ENCODE assay signal across 22 cellular contexts in genomic region chr12:90111646-90112565, GRCh38.
DNase-seq lines count a peak whose midpoint lies in the region; ATAC-seq and TF ChIP-seq lines count a peak whose summit lies in the region.
"Had no signal": no experiment of that assay in that cellular context is flagged by ENCODE, and none has a peak within 500 bp of the region (broad histone marks: within the 10 kb centered on the region; RNA-seq: fewer than 3 reads in every experiment).

No MANE protein-coding gene starts in this region.

- H3K9ac ChIP-seq in mammary epithelial cell (ENCODE audit: insufficient read depth, low read length) (no peak overlapping the region), MM.1S (ENCODE audit: low read length) (no peak overlapping the region)

- H3K79me2 ChIP-seq in mammary epithelial cell (ENCODE audit: insufficient read depth, low read length) (no peaks in the 10 kb centered on the region), MM.1S (ENCODE audit: low read length) (no peaks in the 10 kb centered on the region)

- no peak for TF ChIP-seq POLR2A in breast epithelium (IDR thresholded peaks at IDR 0.05)

- 64% methylated on average over 12 of the region's 12 CpGs for WGBS in mammary epithelial cell (ENCODE audit: low coverage, missing lambda C conversion rate)

- intact Hi-C loops in mammary epithelial cell (cut with micrococcal nuclease), result no loop called here
- intact Hi-C loops in breast epithelium (cut with DNase I; ENCODE audit: low total_unique reads), result no loop called here

- no peak for DNase-seq in mammary epithelial cell
- no peak for DNase-seq in breast epithelium (ENCODE audit: low spot score in 2 of 2)
- peak; percentile 1 for DNase-seq in left kidney (ENCODE audit: low read depth, low spot score)
- DNase-seq in medulla oblongata (ENCODE audit: extremely low spot score), result no peak
- DNase-seq in RPMI8226, result no peak
- DNase-seq in MM.1S, result no peak
- DNase-seq: activated CD4-positive, CD25-positive, alpha-beta regulatory T cell; activated CD8-positive, alpha-beta T cell treated with anti-CD3 and anti-CD28 coated beads, Interleukin-2, amount 10 ng/mL, durations not matched to agents 7 days and 5 days; activated naive CD4-positive, alpha-beta T cell treated with Interleukin-2 at 50 U/mL for 16 hours; activated T-cell treated with anti-CD3 and anti-CD28 coated beads, Interleukin-2, amount 50 U/mL, for 24 hours; esophagus squamous epithelium; left colon; midbrain; NCI-H1417; NK-92 treated with Interleukin-12 subunit alpha and Interleukin-12 subunit beta, amount 100 ng/mL, for 24 hours; Peyer's patch; stimulated activated CD4-positive, alpha-beta T cell treated with anti-CD3 and anti-CD28 coated beads, Interleukin-12 subunit alpha, Interleukin-12 subunit beta, amount 100 ng/mL, for 4 hours; upper lobe of right lung had no signal

- H3K4me2 ChIP-seq in mammary epithelial cell (ENCODE audit: insufficient read depth, low read depth, low read length) (no peak overlapping the region), MM.1S (ENCODE audit: low read depth, low read length) (no peak overlapping the region)

- no peaks in the 10 kb centered on the region for H3F3A ChIP-seq in MM.1S (ENCODE audit: insufficient read depth, low read length)

- H3K9me2 ChIP-seq in MM.1S (replicated peaks; ENCODE audit: insufficient read depth, low read length), result no peaks in the 10 kb centered on the region

- in situ Hi-C loops in mammary epithelial cell (cut with MboI; ENCODE audit: low sequenced_read_pairs in 2 of 2), result no loop called here

- H3K9me3 ChIP-seq in mammary epithelial cell (replicated peaks; ENCODE audit: insufficient read depth, low read length), result no peaks in the 10 kb centered on the region
- H3K9me3 ChIP-seq in breast epithelium, result no peaks in the 10 kb centered on the region
- H3K9me3 ChIP-seq in MM.1S (replicated peaks; ENCODE audit: insufficient read depth, low read length), result no peaks in the 10 kb centered on the region
- H3K9me3 ChIP-seq: esophagus squamous epithelium, Peyer's patch, upper lobe of right lung had no signal

- CTCF ChIA-PET in mammary epithelial cell (lab: Charles Lee; ENCODE audit: low non-redundant PET), result no interaction called here

- H3K4me3 ChIP-seq in mammary epithelial cell (replicated peaks in 1 of 3; ENCODE audit: insufficient read depth in 1 of 3, low read depth in 2 of 3, low read length in 3 of 3) (no peak overlapping the region), breast epithelium (peak overlapping the region in 1 of 3 donors; percentile 28), MM.1S (ENCODE audit: low read length) (no peak overlapping the region)
- H3K4me3 ChIP-seq: Peyer's patch, SK-N-MC, upper lobe of right lung had no signal

- H2AFZ ChIP-seq in mammary epithelial cell (ENCODE audit: low read depth, low read length) (peak overlapping the region; percentile 43), MM.1S (ENCODE audit: low read length) (no peak overlapping the region)

- TF ChIP-seq CTCF in mammary epithelial cell (conservative IDR thresholded peaks at IDR 0.05 in 1 of 2, IDR thresholded peaks at IDR 0.05 in 1 of 2; ENCODE audit: extremely low read depth in 1 of 2, insufficient read depth in 1 of 2, low read depth in 1 of 2, low read length in 2 of 2), result no peak
- TF ChIP-seq CTCF in breast epithelium (IDR thresholded peaks at IDR 0.05), result no peak
- no peak for TF ChIP-seq CTCF in MM.1S (IDR thresholded peaks at IDR 0.05; ENCODE audit: low read length)

- no peaks in the 10 kb centered on the region for H3K36me3 ChIP-seq in mammary epithelial cell (ENCODE audit: insufficient read depth, low read length)
- no peaks in the 10 kb centered on the region for H3K36me3 ChIP-seq in breast epithelium
- no peaks in the 10 kb centered on the region for H3K36me3 ChIP-seq in MM.1S (replicated peaks; ENCODE audit: insufficient read depth, low read length)
- H3K36me3 ChIP-seq: esophagus squamous epithelium, Peyer's patch, upper lobe of right lung had no signal

- H3K4me1 ChIP-seq in mammary epithelial cell (ENCODE audit: insufficient read depth, low read length) (peaks cover 4% of the 10 kb centered on the region), breast epithelium (no peaks in the 10 kb centered on the region), MM.1S (ENCODE audit: low read length) (no peaks in the 10 kb centered on the region)
- H3K4me1 ChIP-seq: esophagus squamous epithelium, Peyer's patch, upper lobe of right lung had no signal

- no peak for ATAC-seq in HG02678 (IDR thresholded peaks at IDR 0.05; ENCODE audit: unreplicated experiment)
- ATAC-seq: activated CD8-positive, alpha-beta T cell treated with anti-CD3 and anti-CD28 coated beads, Interleukin-2, amount 10 ng/mL, durations not matched to agents 7 days and 5 days; left colon; upper lobe of right lung had no signal

- no TSS peak for BruUV-seq in mammary epithelial cell (replicated peaks; lab: Mats Ljungman, UMichigan)

- dilution Hi-C loops in mammary epithelial cell (cut with HindIII; ENCODE audit: low sequenced_read_pairs), result no loop called here

- H3K27ac ChIP-seq in mammary epithelial cell (ENCODE audit: insufficient read depth, low read depth, low read length) (no peak overlapping the region), breast epithelium (peak overlapping the region in 1 of 2 donors; percentile 55), angular gyrus (ENCODE audit: low read depth, low read length) (peak overlapping the region; percentile 22), MM.1S (ENCODE audit: low read length) (no peak overlapping the region)
- H3K27ac ChIP-seq: esophagus squamous epithelium, HL-60, Peyer's patch, SK-N-MC, upper lobe of right lung had no signal

- H4K20me1 ChIP-seq in mammary epithelial cell (ENCODE audit: insufficient read depth, low read length) (no peaks in the 10 kb centered on the region), MM.1S (ENCODE audit: insufficient read depth, low read length) (no peaks in the 10 kb centered on the region)

- no peaks in the 10 kb centered on the region for H3K27me3 ChIP-seq in mammary epithelial cell (ENCODE audit: insufficient read depth, low read length)
- no peaks in the 10 kb centered on the region for H3K27me3 ChIP-seq in breast epithelium
- H3K27me3 ChIP-seq in MM.1S (replicated peaks; ENCODE audit: insufficient read depth, low read length), result no peaks in the 10 kb centered on the region
- H3K27me3 ChIP-seq: esophagus squamous epithelium, Peyer's patch, upper lobe of right lung had no signal
